ENCODE assay signal across 22 cellular contexts in the genomic region with DNA sequence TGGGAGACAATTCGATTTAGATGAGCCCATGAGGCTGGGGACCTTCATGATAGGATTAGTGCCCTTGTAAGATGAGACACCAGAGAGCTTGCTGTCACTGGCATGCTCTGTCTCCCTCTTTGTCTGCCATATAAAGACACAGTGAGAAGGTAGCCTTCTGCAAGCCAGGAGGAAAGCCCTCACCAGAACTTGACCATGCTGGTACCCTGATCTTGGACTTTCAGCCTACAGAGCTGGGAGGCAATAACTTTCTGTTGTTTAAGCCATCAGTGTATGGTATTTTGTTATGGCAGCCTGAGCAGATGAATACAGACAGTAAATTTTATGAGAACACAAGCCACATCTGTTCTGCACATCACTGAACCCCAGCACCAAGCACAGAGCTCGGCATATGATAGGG. TPM values are rescaled to one million over a fixed set of nuclear protein-coding genes. Genes with fewer than 3 reads are reported as not detected.
DNase-seq lines count a peak whose midpoint lies in the region; ATAC-seq and TF ChIP-seq lines count a peak whose summit lies in the region.
"Had no signal": no experiment of that assay in that cellular context is flagged by ENCODE, and none has a peak within 500 bp of the region (broad histone marks: within the 10 kb centered on the region; RNA-seq: fewer than 3 reads in every experiment).

No MANE protein-coding gene starts in this region.

- peaks cover 6 to 13% of the 10 kb centered on the region in 2 experiments for H3K9me3 ChIP-seq in CD4-positive, CD25-positive, alpha-beta regulatory T cell (ENCODE audit: control insufficient read depth in 2 of 2, low read length in 2 of 2)
- peaks cover 6% of the 10 kb centered on the region for H3K9me3 ChIP-seq in CD4-positive, alpha-beta T cell (ENCODE audit: control insufficient read depth, low read length)
- H3K9me3 ChIP-seq in trophoblast cell (ENCODE audit: insufficient read depth, low read depth, low read length) = no peaks in the 10 kb centered on the region
- H3K9me3 ChIP-seq in PC-9 (ENCODE audit: insufficient read depth, low read depth) = 0 out of 2 replicates have a peak, but pooled peaks cover 2% of the 10 kb centered on the region

- no peaks in the 10 kb centered on the region; the same call in 1 of the 2 replicates for H3F3A ChIP-seq in PC-9 (ENCODE audit: insufficient read depth, low read depth)

- peak overlapping the region; percentile 42 to 85 (median 50) for H3K27ac Mint-ChIP-seq in CD4-positive, CD25-positive, alpha-beta regulatory T cell
- peak overlapping the region; percentile 45 for H3K27ac Mint-ChIP-seq in CD4-positive, alpha-beta T cell
- H3K27ac Mint-ChIP-seq: CD14-positive monocyte; CD8-positive, alpha-beta memory T cell had no signal

- no peak overlapping the region for H3K4me3 ChIP-seq in CD4-positive, CD25-positive, alpha-beta regulatory T cell (ENCODE audit: low read depth, low read length)
- H3K4me3 ChIP-seq in trophoblast cell (ENCODE audit: low read depth, low read length) = no peak overlapping the region
- H3K4me3 ChIP-seq in PC-9 = no peak overlapping the region
- H3K4me3 ChIP-seq: BLaER1, GM12878 had no signal

- H3K4me1 Mint-ChIP-seq in CD4-positive, CD25-positive, alpha-beta regulatory T cell = peaks cover 0 to 40% (median 18%) of the 10 kb centered on the region in 4 donors
- H3K4me1 Mint-ChIP-seq in CD4-positive, alpha-beta T cell (ENCODE audit: low read depth) = peaks cover 49% of the 10 kb centered on the region

- H3K27me3 Mint-ChIP-seq in CD4-positive, CD25-positive, alpha-beta regulatory T cell = peaks cover 5% of the 10 kb centered on the region
- H3K27me3 Mint-ChIP-seq in CD4-positive, alpha-beta T cell = no peaks in the 10 kb centered on the region
- H3K27me3 Mint-ChIP-seq: CD4-positive, alpha-beta memory T cell; CD8-positive, alpha-beta memory T cell had no signal

- no peaks in the 10 kb centered on the region for H3K9me2 ChIP-seq in PC-9 (ENCODE audit: insufficient read depth)

- no peak for TF ChIP-seq CTCF in CD4-positive, alpha-beta T cell (IDR thresholded peaks at IDR 0.05)
- no peak for TF ChIP-seq CTCF in PC-9 (conservative IDR thresholded peaks at IDR 0.05)

- H3K4ac ChIP-seq in trophoblast cell (ENCODE audit: low read depth, low read length) = no peak overlapping the region

- H3K9ac ChIP-seq in trophoblast cell (ENCODE audit: low read length) = peak overlapping the region; percentile 64
- H3K9ac ChIP-seq: BLaER1 had no signal

- no peak overlapping the region for H4K12ac ChIP-seq in trophoblast cell (ENCODE audit: low read depth, low read length)

- no peak overlapping the region for H2AK5ac ChIP-seq in trophoblast cell (ENCODE audit: low read length)

- POLR2A ChIA-PET in CD4-positive, alpha-beta T cell (lab: Charles Lee) = interaction anchor here (0.7 to 4.8 kb wide), 7 partner anchors 11 to 125 kb away, joined by 3 to 32 read pairs (median 5); partner anchors contain the start of gene RASSF3
- POLR2A ChIA-PET in PC-9 (lab: Charles Lee; ENCODE audit: unreplicated experiment) = interaction anchor here (0.7 kb wide), 1 partner anchor 644 kb away, joined by 5 read pairs; no protein-coding TSS in a partner anchor

- no peak for DNase-seq in CD4-positive, CD25-positive, alpha-beta regulatory T cell
- DNase-seq in CD4-positive, alpha-beta T cell = no peak
- peak; percentile 84 to 92 for DNase-seq in trophoblast cell
- DNase-seq in PC-9 = no peak
- DNase-seq: 8988T; ACHN; BE2C; C1 segment of cervical spinal cord; CD4-positive, alpha-beta memory T cell; CD8-positive, alpha-beta memory T cell; COR-L47; DMS 273 treated with DMSO at 0.1 percent for 48 hours; DMS153; DMS53; DMS79; DND-41; EL; GDM1 had no signal

- no peak overlapping the region for H3K4me3 Mint-ChIP-seq in CD4-positive, CD25-positive, alpha-beta regulatory T cell
- no peak overlapping the region for H3K4me3 Mint-ChIP-seq in CD4-positive, alpha-beta T cell
- H3K4me3 Mint-ChIP-seq: CD14-positive monocyte; CD8-positive, alpha-beta memory T cell had no signal

- H3K9me3 Mint-ChIP-seq in CD4-positive, CD25-positive, alpha-beta regulatory T cell = peaks cover 0 to 3% (median 2%) of the 10 kb centered on the region in 7 donors
- no peaks in the 10 kb centered on the region for H3K9me3 Mint-ChIP-seq in CD4-positive, alpha-beta T cell

- H3K14ac ChIP-seq in trophoblast cell (ENCODE audit: low read length) = no peak overlapping the region

- intact Hi-C loops in CD4-positive, alpha-beta T cell (cut with DNase I, micrococcal nuclease) = no loop called here
- intact Hi-C loops in PC-9 (cut with micrococcal nuclease; ENCODE audit: unreplicated experiment) = no loop called here

- no peak overlapping the region for H3K18ac ChIP-seq in trophoblast cell (ENCODE audit: low read length)

- no peak overlapping the region for H4K8ac ChIP-seq in trophoblast cell (ENCODE audit: low read depth, low read length)

- CTCF ChIA-PET in CD4-positive, alpha-beta T cell (lab: Charles Lee) = interaction anchor here (1.4 kb wide), 1 partner anchor 126 kb away, joined by 3 read pairs; no protein-coding TSS in a partner anchor
- CTCF ChIA-PET in PC-9 (lab: Charles Lee) = interaction anchor here (0.6 kb wide), 1 partner anchor 9 kb away, joined by 3 read pairs; no protein-coding TSS in a partner anchor

- no TSS peak for BruUV-seq in PC-9 (replicated peaks; lab: Mats Ljungman, UMichigan)

- no peak overlapping the region for H2BK5ac ChIP-seq in trophoblast cell (ENCODE audit: low read depth, low read length, poor library complexity)

- no peak overlapping the region for H3K27ac ChIP-seq in CD4-positive, CD25-positive, alpha-beta regulatory T cell (ENCODE audit: insufficient read depth, low read length, poor library complexity, severe bottlenecking)
- no peak overlapping the region for H3K27ac ChIP-seq in CD4-positive, alpha-beta T cell (ENCODE audit: low read depth, low read length)
- H3K27ac ChIP-seq in trophoblast cell (ENCODE audit: low read depth, low read length) (no peak overlapping the region), PC-9 (no peak overlapping the region)
- H3K27ac ChIP-seq: BLaER1 had no signal

- H3K36me3 ChIP-seq in CD4-positive, CD25-positive, alpha-beta regulatory T cell (ENCODE audit: control insufficient read depth, insufficient read depth, low read length) = no peaks in the 10 kb centered on the region
- no peaks in the 10 kb centered on the region for H3K36me3 ChIP-seq in trophoblast cell (ENCODE audit: control insufficient read depth in 1 of 2, insufficient read depth in 2 of 2, low read length in 2 of 2)
- H3K36me3 ChIP-seq in PC-9 (ENCODE audit: low read depth) = no peaks in the 10 kb centered on the region
- H3K36me3 ChIP-seq: BE2C, BLaER1 had no signal

- H2AFZ ChIP-seq in trophoblast cell (ENCODE audit: insufficient read depth, low read length, poor library complexity) (no peak overlapping the region), PC-9 (no peak overlapping the region)

- H2BK120ac ChIP-seq in trophoblast cell (ENCODE audit: insufficient read depth, low read length, poor library complexity) = no peak overlapping the region

- H4K20me1 ChIP-seq in PC-9 (ENCODE audit: insufficient read depth) = no peaks in the 10 kb centered on the region
- H4K20me1 ChIP-seq: BLaER1 had no signal

- H3K4me2 ChIP-seq in trophoblast cell (ENCODE audit: low read length) (no peak overlapping the region), PC-9 (no peak overlapping the region)
- H3K4me2 ChIP-seq: BLaER1 had no signal

- peaks cover 3% of the 10 kb centered on the region for H3K4me1 ChIP-seq in CD4-positive, CD25-positive, alpha-beta regulatory T cell (ENCODE audit: control insufficient read depth, insufficient read depth, low read length, poor library complexity, severe bottlenecking)
- H3K4me1 ChIP-seq in trophoblast cell (ENCODE audit: control insufficient read depth in 1 of 2, insufficient read depth in 2 of 2, low read length in 2 of 2) = no peaks in the 10 kb centered on the region
- H3K4me1 ChIP-seq in PC-9 (replicated peaks; ENCODE audit: insufficient read depth) = peaks cover 9% of the 10 kb centered on the region
- H3K4me1 ChIP-seq: BE2C had no signal

- no peak overlapping the region for H4K91ac ChIP-seq in trophoblast cell (ENCODE audit: low read depth, low read length)

- H3K79me2 ChIP-seq in trophoblast cell (ENCODE audit: control insufficient read depth, insufficient read depth, low read length, poor library complexity) = no peaks in the 10 kb centered on the region
- no peaks in the 10 kb centered on the region for H3K79me2 ChIP-seq in PC-9 (ENCODE audit: low read depth)

- no peaks in the 10 kb centered on the region for H3K27me3 ChIP-seq in CD4-positive, CD25-positive, alpha-beta regulatory T cell (ENCODE audit: control insufficient read depth, insufficient read depth, low read length)
- H3K27me3 ChIP-seq in CD4-positive, alpha-beta T cell (ENCODE audit: control insufficient read depth, insufficient read depth, low read length) = no peaks in the 10 kb centered on the region
- H3K27me3 ChIP-seq in trophoblast cell (ENCODE audit: insufficient read depth, low read length) = no peaks in the 10 kb centered on the region
- H3K27me3 ChIP-seq in PC-9 (ENCODE audit: insufficient read depth, low read depth) = no peaks in the 10 kb centered on the region
- H3K27me3 ChIP-seq: BE2C, BLaER1 had no signal

- no peaks in the 10 kb centered on the region for H3K79me1 ChIP-seq in trophoblast cell (ENCODE audit: low read length)

- no peak overlapping the region for H2BK12ac ChIP-seq in trophoblast cell (ENCODE audit: low read length)

- no peak overlapping the region for H3K23ac ChIP-seq in trophoblast cell (ENCODE audit: low read length)

- WGBS in trophoblast cell (ENCODE audit: extremely low coverage, insufficient coverage, insufficient read length) = no CpG with 5 or more reads among the region's 2 CpGs

- ATAC-seq in CD4-positive, CD25-positive, alpha-beta regulatory T cell (ENCODE audit: low read depth in 2 of 2) = no peak
- ATAC-seq in CD4-positive, alpha-beta T cell (ENCODE audit: poor library complexity) = no peak
- no peak for ATAC-seq in HG03342 (IDR thresholded peaks at IDR 0.05; ENCODE audit: unreplicated experiment)
- ATAC-seq: GM12878 had no signal

- H3K36me3 Mint-ChIP-seq in CD4-positive, CD25-positive, alpha-beta regulatory T cell = no peaks in the 10 kb centered on the region
- no peaks in the 10 kb centered on the region for H3K36me3 Mint-ChIP-seq in CD4-positive, alpha-beta T cell (ENCODE audit: low read depth)
- H3K36me3 Mint-ChIP-seq: CD14-positive monocyte; CD4-positive, alpha-beta memory T cell had no signal

RNA-seq across cellular contexts. Expression of gene RASSF3, which starts 38.1 kb away (rescaled TPM):
- 158 TPM for total RNA-seq in CD4-positive, CD25-positive, alpha-beta regulatory T cell
- polyA plus RNA-seq in CD4-positive, CD25-positive, alpha-beta regulatory T cell = 10 to 100 TPM in 2 of 4 donors, 1 to 10 TPM in 2; 5.5 to 12.8 (median 8.0) TPM
- 100 to 1,000 TPM; 118 to 127 TPM for total RNA-seq in CD4-positive, alpha-beta T cell
- 27.3 and 29.6 TPM in 2 replicates for polyA plus RNA-seq in trophoblast cell (2013)
- 32.4 and 38.9 TPM in 2 replicates for total RNA-seq in PC-9 (2021)

Comparison
In these comparisons a context has a peak if more than half of its experiments do, and no peak if none do; other contexts are left out.
1. DNase-seq: peak in trophoblast cell (2 of 2); none in CD4-positive, CD25-positive, alpha-beta regulatory T cell (0 of 3), CD4-positive, alpha-beta T cell (0 of 10) and PC-9 (0 of 2).